ENCODE assay signal across 12 cellular contexts in genomic region chr12:6935551-6936377, GRCh38. TPM values are rescaled to one million over a fixed set of nuclear protein-coding genes. Genes with fewer than 3 reads are reported as not detected.
DNase-seq lines count a peak whose midpoint lies in the region; ATAC-seq, FAIRE-seq and TF ChIP-seq lines count a peak whose summit lies in the region.
"Had no signal": no experiment of that assay in that cellular context is flagged by ENCODE, and none has a peak within 500 bp of the region (broad histone marks: within the 10 kb centered on the region; RNA-seq: fewer than 3 reads in every experiment).

No MANE protein-coding gene starts in this region.

- H3K9me1 ChIP-seq in endothelial cell of umbilical vein (replicated peaks; ENCODE audit: control insufficient read depth, extremely low read depth, insufficient read depth, low read length) = no peaks in the 10 kb centered on the region

- peak overlapping the region; percentile 96 for H3K27ac Mint-ChIP-seq in activated CD8-positive, alpha-beta memory T cell treated with anti-CD3 and anti-CD28 coated beads, Interleukin-2, amount 10 ng/mL, durations not matched to agents 7 days and 5 days
- peak overlapping the region; percentile 96 for H3K27ac Mint-ChIP-seq in stimulated activated memory B cell treated with anti-CD40 and anti-IgM and Interleukin-4, amounts not matched to agents 10 μg/mL and 1 μg/mL and 100 μg/mL, for 72 hours

- no peak overlapping the region for H2AFZ ChIP-seq in endothelial cell of umbilical vein (ENCODE audit: low read depth, low read length)

- no peak overlapping the region for H3K9ac ChIP-seq in SK-N-MC (ENCODE audit: insufficient read length)
- peak overlapping the region; percentile 1 for H3K9ac ChIP-seq in endothelial cell of umbilical vein (replicated peaks; ENCODE audit: extremely low read depth, insufficient read depth, low read length)

- no peak for DNase-seq in activated CD8-positive, alpha-beta memory T cell treated with anti-CD3 and anti-CD28 coated beads, Interleukin-2, amount 10 ng/mL, durations not matched to agents 7 days and 5 days
- no peak for DNase-seq in activated CD8-positive, alpha-beta memory T cell treated with anti-CD3 and anti-CD28 coated beads for 24 hours
- DNase-seq in SK-N-MC (ENCODE audit: low read depth, low spot score) (no peak), endothelial cell of umbilical vein (ENCODE audit: low read depth, low spot score) (no peak), DMS 273 treated with DMSO at 0.1 percent for 48 hours (lab: John Stamatoyannopoulos, UW) (no peak), EL (no peak)
- no peak for DNase-seq in central memory CD4-positive, alpha-beta T cell
- DNase-seq: MG63, small intestine had no signal

- no peaks in the 10 kb centered on the region for H3K9me3 Mint-ChIP-seq in activated CD8-positive, alpha-beta memory T cell treated with anti-CD3 and anti-CD28 coated beads, Interleukin-2, amount 10 ng/mL, durations not matched to agents 7 days and 5 days (ENCODE audit: low read depth)
- H3K9me3 Mint-ChIP-seq in stimulated activated memory B cell treated with anti-CD40 and anti-IgM and Interleukin-4, amounts not matched to agents 10 μg/mL and 1 μg/mL and 100 μg/mL, for 72 hours = no peaks in the 10 kb centered on the region

- ATAC-seq in activated CD8-positive, alpha-beta memory T cell treated with anti-CD3 and anti-CD28 coated beads, Interleukin-2, amount 10 ng/mL, durations not matched to agents 7 days and 5 days = no peak
- no peak for ATAC-seq in stimulated activated memory B cell treated with anti-CD40 and anti-IgM and Interleukin-4, amounts not matched to agents 10 μg/mL and 1 μg/mL and 100 μg/mL, for 72 hours

- peaks cover 7% of the 10 kb centered on the region for H4K20me1 ChIP-seq in endothelial cell of umbilical vein (replicated peaks; ENCODE audit: control insufficient read depth, extremely low read depth, insufficient read depth, low read length)

- H3K4me1 ChIP-seq in endothelial cell of umbilical vein (ENCODE audit: control insufficient read depth, extremely low read depth, insufficient read depth, low read length) = peaks cover 25% of the 10 kb centered on the region

- H3K36me3 Mint-ChIP-seq in activated CD8-positive, alpha-beta memory T cell treated with anti-CD3 and anti-CD28 coated beads, Interleukin-2, amount 10 ng/mL, durations not matched to agents 7 days and 5 days = peaks cover 23% of the 10 kb centered on the region
- H3K36me3 Mint-ChIP-seq in stimulated activated memory B cell treated with anti-CD40 and anti-IgM and Interleukin-4, amounts not matched to agents 10 μg/mL and 1 μg/mL and 100 μg/mL, for 72 hours = peaks cover 52% of the 10 kb centered on the region

- H3K79me2 ChIP-seq in endothelial cell of umbilical vein (ENCODE audit: control insufficient read depth, insufficient read depth, low read length) = peaks cover 24% of the 10 kb centered on the region

- peaks cover 51% of the 10 kb centered on the region for H3K4me1 Mint-ChIP-seq in activated CD8-positive, alpha-beta memory T cell treated with anti-CD3 and anti-CD28 coated beads, Interleukin-2, amount 10 ng/mL, durations not matched to agents 7 days and 5 days
- H3K4me1 Mint-ChIP-seq in stimulated activated memory B cell treated with anti-CD40 and anti-IgM and Interleukin-4, amounts not matched to agents 10 μg/mL and 1 μg/mL and 100 μg/mL, for 72 hours = peaks cover 67% of the 10 kb centered on the region

- no peak for FAIRE-seq in endothelial cell of umbilical vein (lab: Jason Lieb, UNC)
- FAIRE-seq: endometrium, small intestine had no signal

- peak overlapping the region; percentile 87 for H3K4me3 Mint-ChIP-seq in activated CD8-positive, alpha-beta memory T cell treated with anti-CD3 and anti-CD28 coated beads, Interleukin-2, amount 10 ng/mL, durations not matched to agents 7 days and 5 days
- H3K4me3 Mint-ChIP-seq in stimulated activated memory B cell treated with anti-CD40 and anti-IgM and Interleukin-4, amounts not matched to agents 10 μg/mL and 1 μg/mL and 100 μg/mL, for 72 hours = peak overlapping the region; percentile 75

- no peaks in the 10 kb centered on the region for H3K27me3 Mint-ChIP-seq in activated CD8-positive, alpha-beta memory T cell treated with anti-CD3 and anti-CD28 coated beads, Interleukin-2, amount 10 ng/mL, durations not matched to agents 7 days and 5 days
- no peaks in the 10 kb centered on the region for H3K27me3 Mint-ChIP-seq in stimulated activated memory B cell treated with anti-CD40 and anti-IgM and Interleukin-4, amounts not matched to agents 10 μg/mL and 1 μg/mL and 100 μg/mL, for 72 hours

- no peak overlapping the region for H3K4me2 ChIP-seq in endothelial cell of umbilical vein (ENCODE audit: insufficient read depth, low read length)

- intact Hi-C loops in endothelial cell of umbilical vein (cut with micrococcal nuclease) = no loop called here

- H3K4me3 ChIP-seq in SK-N-MC (no peak overlapping the region), endothelial cell of umbilical vein (replicated peaks in 1 of 3; ENCODE audit: insufficient read depth in 1 of 3, low read depth in 1 of 3, low read length in 3 of 3) (no peak overlapping the region)
- H3K4me3 ChIP-seq: MG63 had no signal

- BruUV-seq in endothelial cell of umbilical vein (replicated peaks; lab: Mats Ljungman, UMichigan) = no TSS peak

- H3K27ac ChIP-seq in SK-N-MC = 0 out of 2 replicates have a peak overlapping the region, but pooled peaks have one; percentile 57
- no peak overlapping the region for H3K27ac ChIP-seq in endothelial cell of umbilical vein (ENCODE audit: insufficient read depth, low read depth, low read length)

- no peaks in the 10 kb centered on the region for H3K27me3 ChIP-seq in endothelial cell of umbilical vein (ENCODE audit: control insufficient read depth in 2 of 2, insufficient read depth in 2 of 2, low read length in 2 of 2)
- H3K27me3 ChIP-seq: MG63 had no signal

- POLR2A ChIA-PET in endothelial cell of umbilical vein (lab: Charles Lee) = interaction anchor here (2.8 kb wide), 1 partner anchor 10 kb away, joined by 16 read pairs; no protein-coding TSS in a partner anchor

- CTCF ChIA-PET in activated CD8-positive, alpha-beta memory T cell treated with anti-CD3 and anti-CD28 coated beads, Interleukin-2, amount 10 ng/mL, durations not matched to agents 7 days and 5 days (lab: Charles Lee) = interaction anchor here (0.9 to 17.6 kb wide), 8 partner anchors 11 to 177 kb away, joined by 3 to 709 read pairs (median 25); partner anchors contain the start of genes ATN1, PTPN6, SPSB2 and TPI1
- CTCF ChIA-PET in endothelial cell of umbilical vein (lab: Charles Lee) = interaction anchor here (1.3 to 5.3 kb wide), 4 partner anchors 8 to 63 kb away, joined by 3 to 94 read pairs (median 4); partner anchors contain the start of genes C12orf57 and RNU7-1

- H3K9me3 ChIP-seq in SK-N-MC (ENCODE audit: low read depth, low read length) (no peaks in the 10 kb centered on the region), endothelial cell of umbilical vein (replicated peaks; ENCODE audit: control insufficient read depth, insufficient read depth, low read length) (no peaks in the 10 kb centered on the region)
- H3K9me3 ChIP-seq: MG63 had no signal

- dilution Hi-C loops in endothelial cell of umbilical vein (cut with MboI; ENCODE audit: extremely low pct_ligation_motif_present, low sequenced_read_pairs) = no loop called here

- TF ChIP-seq POLR2A in endothelial cell of umbilical vein (IDR thresholded peaks at IDR 0.05; ENCODE audit: low read depth, low read length) = no peak

- H3K36me3 ChIP-seq in SK-N-MC (ENCODE audit: insufficient read depth, low read length) (peaks cover 55% of the 10 kb centered on the region), endothelial cell of umbilical vein (ENCODE audit: control insufficient read depth in 2 of 2, extremely low read depth in 1 of 2, insufficient read depth in 2 of 2, low read length in 2 of 2) (peaks cover 5 to 27% of the 10 kb centered on the region in 2 experiments)

- no peak for TF ChIP-seq CTCF in endothelial cell of umbilical vein (IDR thresholded peaks at IDR 0.05; ENCODE audit: extremely low read depth in 1 of 2, insufficient read depth in 1 of 2, low read depth in 1 of 2, low read length in 2 of 2)

RNA-seq across cellular contexts. Expression of gene RNU7-1, which starts 7.9 kb away (rescaled TPM):
- total RNA-seq in activated CD8-positive, alpha-beta memory T cell treated with anti-CD3 and anti-CD28 coated beads, Interleukin-2, amount 10 ng/mL, durations not matched to agents 7 days and 5 days = not detected
- not detected in 2 replicates for total RNA-seq in endothelial cell of umbilical vein
- not detected in 2 replicates for polyA plus RNA-seq in endothelial cell of umbilical vein
- not detected in 2 replicates for polyA plus RNA-seq in endothelial cell of umbilical vein (2011; cell fraction: cytosol; rRNA removed)
- polyA plus RNA-seq in endothelial cell of umbilical vein (2011; cell fraction: nucleus; rRNA removed) = not detected in 2 replicates
- not detected in 2 replicates for polyA plus RNA-seq in endothelial cell of umbilical vein (2012)
- not detected in 2 replicates for polyA minus RNA-seq in endothelial cell of umbilical vein
- not detected for polyA minus RNA-seq in endothelial cell of umbilical vein (2011; cell fraction: cytosol; rRNA and poly(A)+ RNA removed)
- not detected in 2 replicates for polyA minus RNA-seq in endothelial cell of umbilical vein (2011; cell fraction: nucleus; rRNA and poly(A)+ RNA removed)
- polyA plus RNA-seq: AG04450, small intestine had no signal

RNA-seq across cellular contexts. Expression of gene ATN1, which starts 8.0 kb away (rescaled TPM):
- 10 to 100 TPM; 38.3 to 40.1 TPM for total RNA-seq in activated CD8-positive, alpha-beta memory T cell treated with anti-CD3 and anti-CD28 coated beads, Interleukin-2, amount 10 ng/mL, durations not matched to agents 7 days and 5 days
- total RNA-seq in endothelial cell of umbilical vein = 117 and 122 TPM in 2 replicates
- polyA plus RNA-seq in endothelial cell of umbilical vein = 46.4 and 47.1 TPM in 2 replicates
- polyA plus RNA-seq in endothelial cell of umbilical vein (2011; cell fraction: cytosol; rRNA removed) = 31.7 and 35.8 TPM in 2 replicates
- 134 and 156 TPM in 2 replicates for polyA plus RNA-seq in endothelial cell of umbilical vein (2011; cell fraction: nucleus; rRNA removed)
- polyA plus RNA-seq in endothelial cell of umbilical vein (2012) = 74.8 and 89.8 TPM in 2 replicates
- polyA minus RNA-seq in endothelial cell of umbilical vein = 24.5 and 37.5 TPM in 2 replicates
- polyA minus RNA-seq in endothelial cell of umbilical vein (2011; cell fraction: cytosol; rRNA and poly(A)+ RNA removed) = 29.7 TPM
- polyA minus RNA-seq in endothelial cell of umbilical vein (2011; cell fraction: nucleus; rRNA and poly(A)+ RNA removed) = 38.0 and 73.8 TPM in 2 replicates

RNA-seq across cellular contexts. Expression of gene C12orf57, which starts 8.1 kb away (rescaled TPM):
- total RNA-seq in activated CD8-positive, alpha-beta memory T cell treated with anti-CD3 and anti-CD28 coated beads, Interleukin-2, amount 10 ng/mL, durations not matched to agents 7 days and 5 days = 100 to 1,000 TPM; 120 to 132 TPM
- 153 and 167 TPM in 2 replicates for total RNA-seq in endothelial cell of umbilical vein
- polyA plus RNA-seq in endothelial cell of umbilical vein = 729 and 802 TPM in 2 replicates
- 563 and 605 TPM in 2 replicates for polyA plus RNA-seq in endothelial cell of umbilical vein (2011; cell fraction: cytosol; rRNA removed)
- polyA plus RNA-seq in endothelial cell of umbilical vein (2011; cell fraction: nucleus; rRNA removed) = 175 and 212 TPM in 2 replicates
- 176 and 200 TPM in 2 replicates for polyA plus RNA-seq in endothelial cell of umbilical vein (2012)
- polyA minus RNA-seq in endothelial cell of umbilical vein = 79.2 and 103 TPM in 2 replicates
- 85.2 TPM for polyA minus RNA-seq in endothelial cell of umbilical vein (2011; cell fraction: cytosol; rRNA and poly(A)+ RNA removed)
- 26.8 and 44.8 TPM in 2 replicates for polyA minus RNA-seq in endothelial cell of umbilical vein (2011; cell fraction: nucleus; rRNA and poly(A)+ RNA removed)

RNA-seq across cellular contexts. Expression of gene PTPN6, which starts 15.4 kb away (rescaled TPM):
- 100 to 1,000 TPM; 283 to 367 TPM for total RNA-seq in activated CD8-positive, alpha-beta memory T cell treated with anti-CD3 and anti-CD28 coated beads, Interleukin-2, amount 10 ng/mL, durations not matched to agents 7 days and 5 days
- 1.6 and 1.8 TPM in 2 replicates for total RNA-seq in endothelial cell of umbilical vein
- 0.25 and 0.38 TPM in 2 replicates for polyA plus RNA-seq in endothelial cell of umbilical vein
- 0.18 and 0.41 TPM in 2 replicates for polyA plus RNA-seq in endothelial cell of umbilical vein (2011; cell fraction: cytosol; rRNA removed)
- polyA plus RNA-seq in endothelial cell of umbilical vein (2011; cell fraction: nucleus; rRNA removed) = 0.51 and 1.1 TPM in 2 replicates
- 0.29 and 0.55 TPM in 2 replicates for polyA plus RNA-seq in endothelial cell of umbilical vein (2012)
- polyA minus RNA-seq in endothelial cell of umbilical vein = 0.28 and 0.46 TPM in 2 replicates
- 9.4 TPM for polyA minus RNA-seq in endothelial cell of umbilical vein (2011; cell fraction: cytosol; rRNA and poly(A)+ RNA removed)
- polyA minus RNA-seq in endothelial cell of umbilical vein (2011; cell fraction: nucleus; rRNA and poly(A)+ RNA removed) = 0.48 and 2.4 TPM in 2 replicates

RNA-seq across cellular contexts. Expression of gene ENO2, which starts 21.4 kb away (rescaled TPM):
- 100 to 1,000 TPM; 106 to 171 TPM for total RNA-seq in activated CD8-positive, alpha-beta memory T cell treated with anti-CD3 and anti-CD28 coated beads, Interleukin-2, amount 10 ng/mL, durations not matched to agents 7 days and 5 days
- total RNA-seq in endothelial cell of umbilical vein = 13.8 and 18.6 TPM in 2 replicates
- polyA plus RNA-seq in endothelial cell of umbilical vein = 9.1 and 11.4 TPM in 2 replicates
- polyA plus RNA-seq in endothelial cell of umbilical vein (2011; cell fraction: cytosol; rRNA removed) = 11.0 and 11.2 TPM in 2 replicates
- polyA plus RNA-seq in endothelial cell of umbilical vein (2011; cell fraction: nucleus; rRNA removed) = 35.7 and 41.5 TPM in 2 replicates
- polyA plus RNA-seq in endothelial cell of umbilical vein (2012) = 18.1 and 20.0 TPM in 2 replicates
- 10.4 and 13.6 TPM in 2 replicates for polyA minus RNA-seq in endothelial cell of umbilical vein
- polyA minus RNA-seq in endothelial cell of umbilical vein (2011; cell fraction: cytosol; rRNA and poly(A)+ RNA removed) = 9.3 TPM
- polyA minus RNA-seq in endothelial cell of umbilical vein (2011; cell fraction: nucleus; rRNA and poly(A)+ RNA removed) = 4.6 TPM in 2 replicates
